Comparison of ENCODE assay signal across 8 cellular contexts in genomic region chr17:30291571-30292489, GRCh38. TPM values are rescaled to one million over a fixed set of nuclear protein-coding genes. Genes with fewer than 3 reads are reported as not detected.
DNase-seq lines count a peak whose midpoint lies in the region; ATAC-seq, FAIRE-seq and TF ChIP-seq lines count a peak whose summit lies in the region.

BLMH (minus strand) TSS chr17:30291944; CDS start chr17:30291819, 125 bp downstream.

- peak within 1 kb of the TSS; percentile 71 for H3K9ac ChIP-seq in neural cell (ENCODE audit: low read length)

- POLR2A ChIA-PET in RWPE1 (lab: Yijun Ruan, JAX; ENCODE audit: low non-redundant PET) = interaction anchor here (0.6 kb wide), 2 partner anchors 21 to 159 kb away, joined by 3 read pairs; no protein-coding TSS in a partner anchor

- H3F3A ChIP-seq in neural cell (ENCODE audit: insufficient read depth, low read length, poor library complexity, severe bottlenecking) = no peaks in the 10 kb centered on the region

- peak; percentile 44 for TF ChIP-seq RAD21 in neural cell (conservative IDR thresholded peaks at IDR 0.05)

- no peaks in the 10 kb centered on the region for H3K9me2 ChIP-seq in neural cell (ENCODE audit: insufficient read depth, low read length)

- peak within 1 kb of the TSS; percentile 54 for H2AFZ ChIP-seq in neural cell (ENCODE audit: low read depth, low read length)

- no peaks in the 10 kb centered on the region for H4K20me1 ChIP-seq in neural cell (ENCODE audit: insufficient read depth)

- DNase-seq in COLO829 (ENCODE audit: low spot score) (peak; percentile 73), HTR-8/SVneo (ENCODE audit: insufficient read length, low spot score) (peak; percentile 90), RWPE1 (ENCODE audit: low spot score) (peak; percentile 78), fibroblast of villous mesenchyme (ENCODE audit: low read depth) (peak; percentile 81)
- DNase-seq in activated effector memory CD4-positive, alpha-beta T cell treated with anti-CD3 and anti-CD28 coated beads, Interleukin-2, amount 50 U/mL, for 16 hours = peak; percentile 94
- peak; percentile 83 to 85 for DNase-seq in stimulated activated naive CD8-positive, alpha-beta T cell treated with anti-CD3 and anti-CD28 coated beads, Interleukin-15, amount 100 ng/mL, for 72 hours

- no peaks in the 10 kb centered on the region for H3K27me3 Mint-ChIP-seq in stimulated activated naive CD8-positive, alpha-beta T cell treated with anti-CD3 and anti-CD28 coated beads, Interleukin-15, amount 100 ng/mL, for 72 hours

- peak within 1 kb of the TSS; percentile 86 for H3K27ac Mint-ChIP-seq in stimulated activated naive CD8-positive, alpha-beta T cell treated with anti-CD3 and anti-CD28 coated beads, Interleukin-15, amount 100 ng/mL, for 72 hours

- peak within 1 kb of the TSS; percentile 87 to 93 for H3K4me3 Mint-ChIP-seq in stimulated activated naive CD8-positive, alpha-beta T cell treated with anti-CD3 and anti-CD28 coated beads, Interleukin-15, amount 100 ng/mL, for 72 hours

- H3K27me3 ChIP-seq in neural cell (ENCODE audit: insufficient read depth, low read depth, low read length) = peaks cover 20% of the 10 kb centered on the region

- H3K9me3 Mint-ChIP-seq in stimulated activated naive CD8-positive, alpha-beta T cell treated with anti-CD3 and anti-CD28 coated beads, Interleukin-15, amount 100 ng/mL, for 72 hours = no peaks in the 10 kb centered on the region

- peak within 1 kb of the TSS; percentile 96 for H3K4me3 ChIP-seq in fibroblast of villous mesenchyme (ENCODE audit: low read depth, low read length)
- H3K4me3 ChIP-seq in neural cell (ENCODE audit: low read length) = peak within 1 kb of the TSS; percentile 94

- ATAC-seq in GM19455 (IDR thresholded peaks at IDR 0.05; ENCODE audit: unreplicated experiment) = peak; percentile 68
- ATAC-seq in stimulated activated naive CD8-positive, alpha-beta T cell treated with anti-CD3 and anti-CD28 coated beads, Interleukin-15, amount 100 ng/mL, for 72 hours = peak; percentile 88

- FAIRE-seq in HTR-8/SVneo (lab: Jason Lieb, UNC) = peak; percentile 49

- no peaks in the 10 kb centered on the region for H3K4me1 Mint-ChIP-seq in stimulated activated naive CD8-positive, alpha-beta T cell treated with anti-CD3 and anti-CD28 coated beads, Interleukin-15, amount 100 ng/mL, for 72 hours

- no peaks in the 10 kb centered on the region for H3K79me2 ChIP-seq in neural cell (replicated peaks; ENCODE audit: insufficient read depth, low read length)

- peak within 1 kb of the TSS; percentile 78 for H3K27ac ChIP-seq in RWPE1
- H3K27ac ChIP-seq in neural cell (ENCODE audit: low read length) = no peak within 1 kb of the TSS

- H3K9me3 ChIP-seq in neural cell (ENCODE audit: low read length) = no peaks in the 10 kb centered on the region

- H3K4me2 ChIP-seq in neural cell (ENCODE audit: low read length) = peak within 1 kb of the TSS; percentile 81

- peak; percentile 28 for TF ChIP-seq EP300 in neural cell (conservative IDR thresholded peaks at IDR 0.05; ENCODE audit: poor library complexity, severe bottlenecking)

- CTCF ChIA-PET in RWPE1 (lab: Yijun Ruan, JAX) = interaction anchor here (0.7 to 1.2 kb wide), 3 partner anchors 19 to 511 kb away, joined by 3 read pairs; no protein-coding TSS in a partner anchor

- TF ChIP-seq CTCF in RWPE1 (conservative IDR thresholded peaks at IDR 0.05; ENCODE audit: low read depth) (no peak), fibroblast of villous mesenchyme (IDR thresholded peaks at IDR 0.05; ENCODE audit: insufficient read depth, low read depth, low read length) (no peak), neural cell (IDR thresholded peaks at IDR 0.05; ENCODE audit: poor library complexity, severe bottlenecking) (no peak)

- no peaks in the 10 kb centered on the region for H3K36me3 ChIP-seq in neural cell (ENCODE audit: insufficient read depth, low read length)

TF ChIP-seq in neural cell, 6 proteins besides CTCF, POLR2A, EP300 and RAD21:
- TF ChIP-seq POLR2AphosphoS5 (IDR thresholded peaks at IDR 0.05) = no peak
- peak; percentile 32 for TF ChIP-seq SMC3 (conservative IDR thresholded peaks at IDR 0.05; ENCODE audit: poor library complexity)
- peak; percentile 66 for TF ChIP-seq MXI1 (conservative IDR thresholded peaks at IDR 0.05; ENCODE audit: poor library complexity, severe bottlenecking)
- no peak for TF ChIP-seq TAF1 (IDR thresholded peaks at IDR 0.05; ENCODE audit: low read depth)
- TF ChIP-seq, protein P1, sequence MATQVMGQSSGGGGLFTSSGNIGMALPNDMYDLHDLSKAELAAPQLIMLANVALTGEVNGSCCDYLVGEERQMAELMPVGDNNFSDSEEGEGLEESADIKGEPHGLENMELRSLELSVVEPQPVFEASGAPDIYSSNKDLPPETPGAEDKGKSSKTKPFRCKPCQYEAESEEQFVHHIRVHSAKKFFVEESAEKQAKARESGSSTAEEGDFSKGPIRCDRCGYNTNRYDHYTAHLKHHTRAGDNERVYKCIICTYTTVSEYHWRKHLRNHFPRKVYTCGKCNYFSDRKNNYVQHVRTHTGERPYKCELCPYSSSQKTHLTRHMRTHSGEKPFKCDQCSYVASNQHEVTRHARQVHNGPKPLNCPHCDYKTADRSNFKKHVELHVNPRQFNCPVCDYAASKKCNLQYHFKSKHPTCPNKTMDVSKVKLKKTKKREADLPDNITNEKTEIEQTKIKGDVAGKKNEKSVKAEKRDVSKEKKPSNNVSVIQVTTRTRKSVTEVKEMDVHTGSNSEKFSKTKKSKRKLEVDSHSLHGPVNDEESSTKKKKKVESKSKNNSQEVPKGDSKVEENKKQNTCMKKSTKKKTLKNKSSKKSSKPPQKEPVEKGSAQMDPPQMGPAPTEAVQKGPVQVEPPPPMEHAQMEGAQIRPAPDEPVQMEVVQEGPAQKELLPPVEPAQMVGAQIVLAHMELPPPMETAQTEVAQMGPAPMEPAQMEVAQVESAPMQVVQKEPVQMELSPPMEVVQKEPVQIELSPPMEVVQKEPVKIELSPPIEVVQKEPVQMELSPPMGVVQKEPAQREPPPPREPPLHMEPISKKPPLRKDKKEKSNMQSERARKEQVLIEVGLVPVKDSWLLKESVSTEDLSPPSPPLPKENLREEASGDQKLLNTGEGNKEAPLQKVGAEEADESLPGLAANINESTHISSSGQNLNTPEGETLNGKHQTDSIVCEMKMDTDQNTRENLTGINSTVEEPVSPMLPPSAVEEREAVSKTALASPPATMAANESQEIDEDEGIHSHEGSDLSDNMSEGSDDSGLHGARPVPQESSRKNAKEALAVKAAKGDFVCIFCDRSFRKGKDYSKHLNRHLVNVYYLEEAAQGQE (IDR thresholded peaks at IDR 0.05; ENCODE audit: borderline replicate concordance) = peak; percentile 36
- TF ChIP-seq EZH2 (IDR thresholded peaks at IDR 0.05; ENCODE audit: borderline replicate concordance, insufficient read depth, low read length, poor library complexity, severe bottlenecking) = no peak

RNA-seq across cellular contexts. Expression of gene BLMH, which starts in this region (rescaled TPM):
- 31.1 and 31.9 TPM in 2 replicates for total RNA-seq in fibroblast of villous mesenchyme
- polyA plus RNA-seq in neural cell = 44.3 and 53.7 TPM in 2 replicates
- 44.1 and 44.8 TPM in 2 replicates for polyA minus RNA-seq in neural cell
